In the genomic region with DNA sequence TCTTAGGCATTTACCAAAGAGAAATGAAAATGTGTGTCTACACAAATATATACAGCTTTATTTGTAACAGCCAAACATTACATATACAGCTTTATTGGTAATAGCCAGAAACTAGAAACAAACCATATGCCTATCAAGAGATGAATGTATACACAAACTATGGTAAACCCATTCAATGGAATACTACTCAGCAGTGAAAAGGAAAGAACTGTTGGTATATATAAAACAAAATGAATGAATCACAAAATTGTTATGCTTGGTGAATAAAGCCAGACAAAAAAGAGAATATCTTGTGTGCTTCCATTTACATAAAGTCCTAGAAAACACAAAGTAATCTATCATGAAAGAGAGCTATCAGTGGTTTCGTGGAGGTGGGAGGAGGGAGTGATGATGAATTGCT, we compare ENCODE assay signal across 4 cellular contexts.
TF ChIP-seq lines count a peak whose summit lies in the region.

No MANE protein-coding gene starts in this region.

TF ChIP-seq in SK-N-SH treated with all-trans-retinoic acid at 6 μM for 48 hours, 23 proteins besides CTCF, POLR2A, EP300 and RAD21:
- TF ChIP-seq ZNF8 (CRISPR knock-in tag; IDR thresholded peaks at IDR 0.05) (peak; percentile 82), OSR1 (CRISPR knock-in tag; IDR thresholded peaks at IDR 0.05) (no peak)

TF ChIP-seq in SK-N-SH, 30 proteins besides CTCF, POLR2A, EP300 and RAD21:
- TF ChIP-seq TEAD4 (IDR thresholded peaks at IDR 0.05; ENCODE audit: borderline replicate concordance, insufficient read depth) (no peak), MEF2A (IDR thresholded peaks at IDR 0.05; ENCODE audit: borderline replicate concordance, low read depth) (no peak), YY1 (IDR thresholded peaks at IDR 0.05; ENCODE audit: low read depth) (no peak), SIN3A (IDR thresholded peaks at IDR 0.05; ENCODE audit: borderline replicate concordance, low read depth, low read length) (no peak), TAF1 (IDR thresholded peaks at IDR 0.05; ENCODE audit: borderline replicate concordance, low read depth, low read length) (no peak), SMC3 (IDR thresholded peaks at IDR 0.05; ENCODE audit: low read depth, low read length) (no peak), NRF1 (IDR thresholded peaks at IDR 0.05; ENCODE audit: low read depth, low read length) (no peak), GABPA (IDR thresholded peaks at IDR 0.05; ENCODE audit: low read depth) (no peak), JUND (IDR thresholded peaks at IDR 0.05) (no peak), FOXJ3 (CRISPR knock-in tag; IDR thresholded peaks at IDR 0.05) (no peak), FOXM1 (IDR thresholded peaks at IDR 0.05; ENCODE audit: low read depth) (no peak), ELF1 (IDR thresholded peaks at IDR 0.05) (no peak), POLR2AphosphoS5 (IDR thresholded peaks at IDR 0.05; ENCODE audit: low read depth, low read length) (no peak), RXRA (IDR thresholded peaks at IDR 0.05; ENCODE audit: borderline replicate concordance, low read depth) (no peak), REST (IDR thresholded peaks at IDR 0.05; ENCODE audit: low read depth, low read length) (no peak), NFIC (IDR thresholded peaks at IDR 0.05; ENCODE audit: borderline replicate concordance) (no peak), EZH2phosphoT487 (IDR thresholded peaks at IDR 0.05; ENCODE audit: borderline replicate concordance, low read depth) (no peak), RFX5 (IDR thresholded peaks at IDR 0.05; ENCODE audit: low read length) (no peak), FOSL2 (IDR thresholded peaks at IDR 0.05; ENCODE audit: borderline replicate concordance, low read depth) (no peak)
- TF ChIP-seq, protein P1, sequence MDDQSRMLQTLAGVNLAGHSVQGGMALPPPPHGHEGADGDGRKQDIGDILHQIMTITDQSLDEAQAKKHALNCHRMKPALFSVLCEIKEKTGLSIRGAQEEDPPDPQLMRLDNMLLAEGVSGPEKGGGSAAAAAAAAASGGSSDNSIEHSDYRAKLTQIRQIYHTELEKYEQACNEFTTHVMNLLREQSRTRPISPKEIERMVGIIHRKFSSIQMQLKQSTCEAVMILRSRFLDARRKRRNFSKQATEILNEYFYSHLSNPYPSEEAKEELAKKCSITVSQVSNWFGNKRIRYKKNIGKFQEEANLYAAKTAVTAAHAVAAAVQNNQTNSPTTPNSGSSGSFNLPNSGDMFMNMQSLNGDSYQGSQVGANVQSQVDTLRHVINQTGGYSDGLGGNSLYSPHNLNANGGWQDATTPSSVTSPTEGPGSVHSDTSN (IDR thresholded peaks at IDR 0.05) = no peak

TF ChIP-seq in HEK293, 187 proteins besides CTCF, POLR2A, EP300 and RAD21:
- TF ChIP-seq ZNF146 (tag by site-specific recombination; IDR thresholded peaks at IDR 0.05) (peak; percentile 73), ZNF580 (tag by site-specific recombination; IDR thresholded peaks at IDR 0.05) (no peak)

TF ChIP-seq in H1, 55 proteins besides CTCF, POLR2A, EP300 and RAD21:
- TF ChIP-seq KDM1A (IDR thresholded peaks at IDR 0.05; ENCODE audit: borderline replicate concordance, low read length) (0 out of 2 replicates have a peak, but pooled peaks have one; percentile 11), FOSL1 (IDR thresholded peaks at IDR 0.05; ENCODE audit: insufficient read depth, low read depth, low read length) (no peak)
